8 cellular contexts compared by ENCODE assay signal in the genomic region with DNA sequence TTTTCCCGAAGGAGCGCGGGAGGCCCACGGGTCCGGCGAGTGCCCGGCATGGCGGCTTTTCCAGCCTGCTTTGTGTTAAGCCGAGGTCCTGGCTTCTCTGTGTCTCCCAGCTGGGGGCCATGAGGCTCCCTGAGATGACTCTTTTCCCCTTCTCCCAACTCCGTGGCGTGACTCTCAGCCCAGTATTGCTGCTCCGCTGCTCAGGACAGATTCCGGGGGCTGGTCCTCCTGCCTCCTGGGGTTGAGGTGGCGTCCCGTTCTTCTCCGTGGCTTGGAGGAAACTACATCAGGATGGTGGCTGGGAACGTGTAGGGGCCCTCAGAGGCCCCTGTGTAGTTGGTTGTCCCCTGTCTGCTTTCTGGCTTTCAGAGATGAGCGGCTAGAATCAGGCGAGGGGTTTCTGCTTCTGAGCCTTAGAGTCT. TPM values are rescaled to one million over a fixed set of nuclear protein-coding genes. Genes with fewer than 3 reads are reported as not detected.
A peak's percentile ranks its signal among the peaks of the same experiment; 100 is the strongest.
DNase-seq lines count a peak whose midpoint lies in the region; ATAC-seq and TF ChIP-seq lines count a peak whose summit lies in the region.

No MANE protein-coding gene starts in this region.

- peaks cover 0 to 75% of the 10 kb centered on the region in 2 donors for H3K36me3 ChIP-seq in gastroesophageal sphincter
- H3K36me3 ChIP-seq in gastrocnemius medialis = peaks cover 0 to 67% of the 10 kb centered on the region in 2 donors

- H3K4me1 ChIP-seq in gastroesophageal sphincter (peaks cover 0 to 54% (median 26%) of the 10 kb centered on the region in 3 donors), gastrocnemius medialis (peaks cover 22 to 29% of the 10 kb centered on the region in 2 donors)

- H3K27me3 ChIP-seq in gastroesophageal sphincter = no peaks in the 10 kb centered on the region
- no peaks in the 10 kb centered on the region for H3K27me3 ChIP-seq in gastrocnemius medialis

- no peak for TF ChIP-seq POLR2A in gastroesophageal sphincter (IDR thresholded peaks at IDR 0.05)
- TF ChIP-seq POLR2A in gastrocnemius medialis (IDR thresholded peaks at IDR 0.05) = no peak

- H3K9me3 ChIP-seq in T-helper 17 cell (ENCODE audit: control insufficient read depth, low read length, poor library complexity, severe bottlenecking) (no peaks in the 10 kb centered on the region), gastroesophageal sphincter (no peaks in the 10 kb centered on the region), gastrocnemius medialis (no peaks in the 10 kb centered on the region)

- no peak overlapping the region for H3K27ac Mint-ChIP-seq in T-helper 17 cell

- DNase-seq in T-helper 17 cell (peak in 1 of 3 donors; percentile 6), gastrocnemius medialis (no peak), NCI-H1048 (lab: John Stamatoyannopoulos, UW) (no peak), Kasumi-1 (lab: John Stamatoyannopoulos, UW) (no peak), 8988T (no peak)
- DNase-seq in activated CD4-positive, alpha-beta T cell treated with anti-CD3 and anti-CD28 coated beads, Interleukin-2, amount 50 U/mL, for 4 hours = no peak

- H3K27ac ChIP-seq in gastroesophageal sphincter (peak overlapping the region in 1 of 4 donors; percentile 81), gastrocnemius medialis (peak overlapping the region in 3 of 4 donors; percentile 60 to 72 (median 69))

- H3K4me1 Mint-ChIP-seq in T-helper 17 cell = peaks cover 5% of the 10 kb centered on the region

- TF ChIP-seq CTCF in GM12875 (IDR thresholded peaks at IDR 0.05; ENCODE audit: borderline replicate concordance, insufficient read depth, low read depth, low read length) (no peak), gastroesophageal sphincter (IDR thresholded peaks at IDR 0.05) (no peak), gastrocnemius medialis (IDR thresholded peaks at IDR 0.05 in 4 of 5, conservative IDR thresholded peaks at IDR 0.05 in 1 of 5) (no peak)

- peak overlapping the region; percentile 81 for H3K4me3 Mint-ChIP-seq in T-helper 17 cell

- ATAC-seq in T-helper 17 cell (no peak), gastroesophageal sphincter (no peak), gastrocnemius medialis (no peak)

- intact Hi-C loops in gastrocnemius medialis (cut with DNase I; ENCODE audit: low total_unique reads) = loop anchor here (5.0 kb wide), 1 partner anchor 45 kb away; a partner anchor contains a TSS

- H3K4me3 ChIP-seq in GM12875 (ENCODE audit: low read depth, low read length) (peak overlapping the region; percentile 85), gastroesophageal sphincter (peak overlapping the region; percentile 71 to 84), gastrocnemius medialis (peak overlapping the region; percentile 64 to 74 (median 70))

- in situ Hi-C loops in gastrocnemius medialis (cut with MboI; ENCODE audit: low sequenced_read_pairs in 4 of 4) = no loop called here

- H3K36me3 Mint-ChIP-seq in T-helper 17 cell (ENCODE audit: low read depth) = peaks cover 1% of the 10 kb centered on the region

- TF ChIP-seq EP300 in gastroesophageal sphincter (IDR thresholded peaks at IDR 0.05) = no peak

- H3K27me3 Mint-ChIP-seq in T-helper 17 cell = no peaks in the 10 kb centered on the region

- WGBS in gastroesophageal sphincter (ENCODE audit: low coverage in 1 of 2), 2 donors = 0 to 65% methylated on average over 1 to 4 of the region's 19 CpGs

RNA-seq across cellular contexts. Expression of a gene that starts 1.0 kb away (rescaled TPM):
- total RNA-seq in T-helper 17 cell (10 to 100 TPM; 63.2 to 66.1 TPM), gastroesophageal sphincter (100 to 1,000 TPM in 1 of 4 donors, 10 to 100 TPM in 3; 69.3 to 103 (median 77.2) TPM), gastrocnemius medialis (100 to 1,000 TPM; 119 to 174 (median 137) TPM)

RNA-seq across cellular contexts. Expression of a gene that starts 1.0 kb away (rescaled TPM):
- total RNA-seq in T-helper 17 cell = 10 to 100 TPM; 26.5 to 28.3 TPM
- total RNA-seq in gastroesophageal sphincter = 10 to 100 TPM; 28.8 to 48.2 (median 34.3) TPM
- 10 to 100 TPM; 29.6 to 64.9 (median 49.1) TPM for total RNA-seq in gastrocnemius medialis

RNA-seq across cellular contexts. Expression of a gene that starts 13.0 kb away (rescaled TPM):
- total RNA-seq in T-helper 17 cell = 100 to 1,000 TPM; 130 to 131 TPM
- 10 to 100 TPM; 35.8 to 62.8 (median 52.9) TPM for total RNA-seq in gastroesophageal sphincter
- 100 to 1,000 TPM in 2 of 4 donors, 10 to 100 TPM in 2; 54.6 to 119 (median 83.2) TPM for total RNA-seq in gastrocnemius medialis

RNA-seq across cellular contexts. Expression of a gene that starts 15.2 kb away (rescaled TPM):
- 10 to 100 TPM; 55.6 to 77.5 TPM for total RNA-seq in T-helper 17 cell
- total RNA-seq in gastroesophageal sphincter = 100 to 1,000 TPM in 2 of 4 donors, 10 to 100 TPM in 2; 70.7 to 140 (median 108) TPM
- total RNA-seq in gastrocnemius medialis = 100 to 1,000 TPM; 130 to 296 (median 223) TPM

RNA-seq across cellular contexts. Expression of a gene that starts 21.2 kb away (rescaled TPM):
- 1 to 10 TPM; 2.6 to 3.1 TPM for total RNA-seq in T-helper 17 cell
- 1 to 10 TPM in 1 of 4 donors, under 1 TPM in 2, not detected in 1; 0.50 to 6.9 (median 0.54) TPM for total RNA-seq in gastroesophageal sphincter
- 1 to 10 TPM in 1 of 4 donors, under 1 TPM in 1, not detected in 2; 0.42 to 2.0 TPM for total RNA-seq in gastrocnemius medialis
